Comparison of ENCODE assay signal across 9 cellular contexts in genomic region chr15:88656760-88657221, GRCh38. TPM values are rescaled to one million over a fixed set of nuclear protein-coding genes. Genes with fewer than 3 reads are reported as not detected.
DNase-seq lines count a peak whose midpoint lies in the region; ATAC-seq and TF ChIP-seq lines count a peak whose summit lies in the region.
"Had no signal": no experiment of that assay in that cellular context is flagged by ENCODE, and none has a peak within 500 bp of the region (broad histone marks: within the 10 kb centered on the region; RNA-seq: fewer than 3 reads in every experiment).

No MANE protein-coding gene starts in this region.

- H3K9me3 Mint-ChIP-seq in glutamatergic neuron (ENCODE audit: unreplicated experiment), result no peaks in the 10 kb centered on the region

- DNase-seq in GM13976 (ENCODE audit: low spot score) (peak; percentile 84), coronary artery (ENCODE audit: low spot score) (peak; percentile 68), NOMO-1 (lab: John Stamatoyannopoulos, UW; ENCODE audit: unreplicated experiment in 2 of 2) (no peak), glutamatergic neuron (no peak), omental fat pad (ENCODE audit: low spot score) (no peak)
- no peak for DNase-seq in activated CD4-positive, alpha-beta T cell treated with anti-CD3 and anti-CD28 coated beads for 1 hour
- DNase-seq: stimulated activated CD4-positive, alpha-beta T cell treated with anti-CD3 and anti-CD28 coated beads, Interleukin-12 subunit alpha, Interleukin-12 subunit beta, amount 100 ng/mL, for 4 hours had no signal

- H3K27ac Mint-ChIP-seq in glutamatergic neuron (ENCODE audit: unreplicated experiment), result no peak overlapping the region

- H3K36me3 Mint-ChIP-seq in glutamatergic neuron (ENCODE audit: unreplicated experiment), result no peaks in the 10 kb centered on the region

- H3K4me1 Mint-ChIP-seq in glutamatergic neuron (ENCODE audit: low read depth, unreplicated experiment), result no peaks in the 10 kb centered on the region

- peaks cover 6% of the 10 kb centered on the region for H3K27me3 Mint-ChIP-seq in glutamatergic neuron (ENCODE audit: unreplicated experiment)

- ATAC-seq in GM19452 (IDR thresholded peaks at IDR 0.05; ENCODE audit: unreplicated experiment) (peak; percentile 93), HG03097 (IDR thresholded peaks at IDR 0.05; ENCODE audit: low FRiP score, unreplicated experiment) (peak; percentile 63), omental fat pad (ENCODE audit: low FRiP score) (no peak)

- no peak overlapping the region for H3K4me3 ChIP-seq in coronary artery

- no peak for TF ChIP-seq CTCF in GM13976 (IDR thresholded peaks at IDR 0.05; ENCODE audit: borderline replicate concordance, control extremely low read depth, extremely low read depth, insufficient read depth, missing control alignments)
- TF ChIP-seq CTCF in coronary artery (IDR thresholded peaks at IDR 0.05), result no peak
- TF ChIP-seq CTCF in glutamatergic neuron (IDR thresholded peaks at IDR 0.05; ENCODE audit: partially characterized antibody, unreplicated experiment), result no peak
- no peak for TF ChIP-seq CTCF in omental fat pad (IDR thresholded peaks at IDR 0.05)

- in situ Hi-C loops in GM13976 (cut with MboI; ENCODE audit: low sequenced_read_pairs, unreplicated experiment), result no loop called here

- no peak overlapping the region for H3K27ac ChIP-seq in coronary artery

- H3K4me3 Mint-ChIP-seq in glutamatergic neuron (ENCODE audit: unreplicated experiment), result no peak overlapping the region

RNA-seq across cellular contexts. Expression of gene ISG20, which starts 18.0 kb away (rescaled TPM):
- total RNA-seq in glutamatergic neuron (ENCODE audit: unreplicated experiment) (1.1 TPM), omental fat pad (10 to 100 TPM; 21.3 to 41.0 (median 27.8) TPM)

RNA-seq across cellular contexts. Expression of gene AEN, which starts 35.7 kb away (rescaled TPM):
- total RNA-seq in glutamatergic neuron (ENCODE audit: unreplicated experiment) (15.4 TPM), omental fat pad (10 to 100 TPM in 3 of 4 donors, 1 to 10 TPM in 1; 7.6 to 60.2 (median 25.2) TPM)

Comparison
In these comparisons a context has a peak if more than half of its experiments do, and no peak if none do; other contexts are left out.
1. DNase-seq: peak in GM13976 (single experiment) and coronary artery (single experiment); none in NOMO-1 (0 of 2), glutamatergic neuron (single experiment), activated CD4-positive, alpha-beta T cell treated with anti-CD3 and anti-CD28 coated beads for 1 hour (single experiment) and omental fat pad (single experiment).
2. RNA of gene ISG20, which starts 18.0 kb away (total RNA-seq): 21.3 to 41.0 TPM in omental fat pad; 1.1 TPM in glutamatergic neuron (single experiment); every median in the first group is over 10 times any median in the second.